In genomic region chr20:3166913-3167342, GRCh38 we compare ENCODE assay signal across 21 cellular contexts.
"Had no signal": no experiment of that assay in that cellular context is flagged by ENCODE, and none has a peak within 500 bp of the region (broad histone marks: within the 10 kb centered on the region; RNA-seq: fewer than 3 reads in every experiment).

No MANE protein-coding gene starts in this region.

- H3K27ac Mint-ChIP-seq: activated CD8-positive, alpha-beta T cell treated with anti-CD3 and anti-CD28 coated beads, Interleukin-2, amount 10 ng/mL, durations not matched to agents 7 days and 5 days; activated naive CD8-positive, alpha-beta T cell treated with anti-CD3 and anti-CD28 coated beads, Interleukin-2, amount 10 ng/mL, durations not matched to agents 7 days and 5 days; endodermal cell; T-cell had no signal

- H3K4me1 Mint-ChIP-seq: activated naive CD8-positive, alpha-beta T cell treated with anti-CD3 and anti-CD28 coated beads, Interleukin-2, amount 10 ng/mL, durations not matched to agents 7 days and 5 days had no signal

- ATAC-seq: activated CD8-positive, alpha-beta T cell treated with anti-CD3 and anti-CD28 coated beads, Interleukin-2, amount 10 ng/mL, durations not matched to agents 7 days and 5 days; lower lobe of right lung; T-cell had no signal

- DNase-seq: activated CD4-positive, alpha-beta T cell treated with anti-CD3 and anti-CD28 coated beads for 1 hour; activated CD4-positive, alpha-beta T cell treated with anti-CD3 and anti-CD28 coated beads, Interleukin-2, amount 50 U/mL, for 1 hour; activated CD8-positive, alpha-beta T cell treated with anti-CD3 and anti-CD28 coated beads, Interleukin-2, amount 10 ng/mL, durations not matched to agents 7 days and 5 days; activated naive CD4-positive, alpha-beta T cell treated with Interleukin-2 at 50 U/mL for 16 hours; activated naive CD8-positive, alpha-beta T cell treated with anti-CD3 and anti-CD28 coated beads, Interleukin-2, amount 10 ng/mL, durations not matched to agents 7 days and 5 days; amniotic stem cell; cerebellar nuclear complex; endodermal cell; foreskin fibroblast; kidney; lower lobe of right lung; mesendoderm; naive B cell; occipital lobe; stimulated activated CD4-positive, alpha-beta T cell treated with anti-CD3 and anti-CD28 coated beads, Interleukin-2, amount 100 ng/mL, for 48 hours; stimulated activated naive CD4-positive, alpha-beta T cell treated with Interleukin-2 at 50 U/mL for 16 hours; substantia nigra; T-cell had no signal

- H3K27ac ChIP-seq: coronary artery, epithelial cell of prostate, tibial artery had no signal

- H3K9me3 ChIP-seq: lower lobe of right lung, tibial artery had no signal

- H3K9me3 Mint-ChIP-seq: activated naive CD8-positive, alpha-beta T cell treated with anti-CD3 and anti-CD28 coated beads, Interleukin-2, amount 10 ng/mL, durations not matched to agents 7 days and 5 days; endodermal cell; naive B cell; T-cell had no signal

- H3K4me3 Mint-ChIP-seq: activated CD8-positive, alpha-beta T cell treated with anti-CD3 and anti-CD28 coated beads, Interleukin-2, amount 10 ng/mL, durations not matched to agents 7 days and 5 days; activated naive CD8-positive, alpha-beta T cell treated with anti-CD3 and anti-CD28 coated beads, Interleukin-2, amount 10 ng/mL, durations not matched to agents 7 days and 5 days had no signal

- H3K36me3 ChIP-seq: lower lobe of right lung had no signal

- H3K4me3 ChIP-seq: coronary artery, tibial artery had no signal

- H3K36me3 Mint-ChIP-seq: activated naive CD8-positive, alpha-beta T cell treated with anti-CD3 and anti-CD28 coated beads, Interleukin-2, amount 10 ng/mL, durations not matched to agents 7 days and 5 days; naive B cell had no signal
